ENCODE assay signal across 7 cellular contexts in genomic region chr1:16204634-16205332, GRCh38.
DNase-seq lines count a peak whose midpoint lies in the region; ATAC-seq and TF ChIP-seq lines count a peak whose summit lies in the region.

No MANE protein-coding gene starts in this region.

- H3K4me3 Mint-ChIP-seq in memory B cell = peak overlapping the region; percentile 65

- H3K4me1 Mint-ChIP-seq in memory B cell = peaks cover 11% of the 10 kb centered on the region

- no peak overlapping the region for H3K27ac Mint-ChIP-seq in memory B cell

- H3K27me3 Mint-ChIP-seq in memory B cell = no peaks in the 10 kb centered on the region

- H3K9me3 Mint-ChIP-seq in memory B cell = no peaks in the 10 kb centered on the region

- H3K36me3 ChIP-seq in Loucy (ENCODE audit: insufficient read depth, low read length) = no peaks in the 10 kb centered on the region

- H3K36me3 Mint-ChIP-seq in memory B cell = peaks cover 9% of the 10 kb centered on the region

- TF ChIP-seq CTCF in GM10266 (IDR thresholded peaks at IDR 0.05; ENCODE audit: control insufficient read depth, insufficient read depth, low read depth, missing control alignments) = peak; percentile 59
- TF ChIP-seq CTCF in Loucy (conservative IDR thresholded peaks at IDR 0.05; ENCODE audit: low read length) = peak; percentile 65

- no peaks in the 10 kb centered on the region for H3K9me2 ChIP-seq in Loucy (replicated peaks; ENCODE audit: low read depth, low read length)

- peak; percentile 46 for DNase-seq in GM10266 (ENCODE audit: extremely low spot score)
- peak; percentile 19 for DNase-seq in activated naive CD4-positive, alpha-beta T cell treated with Interleukin-2 at 50 U/mL for 16 hours
- no peak for DNase-seq in memory B cell (ENCODE audit: low spot score in 2 of 2)
- DNase-seq in anterior cingulate cortex (lab: John Stamatoyannopoulos, UW) = no peak
- DNase-seq in NCI-H774 (lab: John Stamatoyannopoulos, UW) = no peak

- H4K20me1 ChIP-seq in Loucy (ENCODE audit: insufficient read depth, low read length, poor library complexity, severe bottlenecking) = no peaks in the 10 kb centered on the region

- no peaks in the 10 kb centered on the region for H3K27me3 ChIP-seq in Loucy (ENCODE audit: insufficient read depth, low read length, poor library complexity, severe bottlenecking)

- peak overlapping the region; percentile 69 for H3K9ac ChIP-seq in Loucy (ENCODE audit: low read depth, low read length, poor library complexity, severe bottlenecking)

- H3K4me3 ChIP-seq in Loucy (ENCODE audit: low read length, poor library complexity, severe bottlenecking) = no peak overlapping the region

- no peaks in the 10 kb centered on the region for H3K9me3 ChIP-seq in Loucy (ENCODE audit: insufficient read depth, low read depth, low read length)

- peaks cover 14% of the 10 kb centered on the region for H3K4me1 ChIP-seq in Loucy (ENCODE audit: insufficient read depth, low read length, poor library complexity, severe bottlenecking)

- no peaks in the 10 kb centered on the region for H3F3A ChIP-seq in Loucy (ENCODE audit: low read depth)

- peak overlapping the region; percentile 91 for H3K4me2 ChIP-seq in Loucy (ENCODE audit: low read depth, low read length, poor library complexity, severe bottlenecking)

- ATAC-seq in memory B cell (ENCODE audit: low read depth) (no peak), HG02884 (IDR thresholded peaks at IDR 0.05; ENCODE audit: unreplicated experiment) (no peak)

- peaks cover 7% of the 10 kb centered on the region; the same call in 1 of the 2 replicates for H3K79me2 ChIP-seq in Loucy (ENCODE audit: insufficient read depth, low read length)

- no peak overlapping the region for H2AFZ ChIP-seq in Loucy (ENCODE audit: low read length)

Comparison
In these comparisons a context has a peak if more than half of its experiments do, and no peak if none do; other contexts are left out.
1. DNase-seq: peak in GM10266 (single experiment) and activated naive CD4-positive, alpha-beta T cell treated with Interleukin-2 at 50 U/mL for 16 hours (single experiment); none in memory B cell (0 of 2), anterior cingulate cortex (0 of 58) and NCI-H774 (single experiment).